16 cellular contexts compared by ENCODE assay signal in genomic region chr3:137294139-137294538, GRCh38.
"Had no signal": no experiment of that assay in that cellular context is flagged by ENCODE, and none has a peak within 500 bp of the region (broad histone marks: within the 10 kb centered on the region; RNA-seq: fewer than 3 reads in every experiment).

No MANE protein-coding gene starts in this region.

- H3K9me3 ChIP-seq: heart left ventricle, ovary, right atrium auricular region, sigmoid colon, stomach, thoracic aorta, transverse colon had no signal

- H3K4me3 ChIP-seq: heart left ventricle, ovary, right atrium auricular region, sigmoid colon, skin epidermis, stomach, thoracic aorta, transverse colon had no signal

- H3K36me3 ChIP-seq: heart left ventricle, ovary, right atrium auricular region, sigmoid colon, stomach, thoracic aorta, transverse colon had no signal

- DNase-seq: foreskin melanocyte; heart left ventricle; hippocampal formation; kidney glomerular epithelial cell; naive thymus-derived CD8-positive, alpha-beta T cell; nucleus accumbens; sigmoid colon; stimulated activated CD4-positive, alpha-beta T cell treated with anti-CD3 and anti-CD28 coated beads, Interleukin-12 subunit alpha, Interleukin-12 subunit beta, amount 100 ng/mL, for 4 hours; stimulated activated naive CD4-positive, alpha-beta T cell; stomach; substantia nigra; transverse colon had no signal

- H3K27ac ChIP-seq: heart left ventricle, ovary, right atrium auricular region, sigmoid colon, skin epidermis, stomach, thoracic aorta, transverse colon had no signal

- H3K27me3 ChIP-seq: ovary, right atrium auricular region, sigmoid colon, transverse colon had no signal

- H3K4me1 ChIP-seq: heart left ventricle, right atrium auricular region, sigmoid colon, stomach, transverse colon had no signal
